Comparison of ENCODE assay signal across 1 cellular context in the genomic region with DNA sequence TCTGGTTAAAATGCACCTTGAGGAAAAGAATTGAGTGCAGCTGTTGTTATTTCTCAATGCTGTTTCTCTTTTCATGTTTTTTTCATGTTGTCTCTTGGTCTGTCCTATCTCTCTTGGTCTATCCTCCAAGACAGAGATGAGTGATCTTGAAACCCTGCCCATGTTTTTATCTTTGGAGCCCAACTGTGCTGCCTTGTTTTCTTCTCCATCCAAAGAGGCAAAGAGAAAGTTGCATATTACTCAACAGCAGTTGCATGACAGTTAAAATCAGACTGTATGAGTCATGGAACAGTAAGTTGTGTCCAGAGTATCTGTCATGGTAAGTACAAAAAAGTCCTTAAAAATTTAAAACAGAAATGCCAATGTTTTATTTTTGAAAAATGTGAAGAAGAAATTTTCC.
A peak's percentile ranks its signal among the peaks of the same experiment; 100 is the strongest.
TF ChIP-seq lines count a peak whose summit lies in the region.

No MANE protein-coding gene starts in this region.

TF ChIP-seq in A549, 52 proteins besides CTCF, POLR2A, EP300 and RAD21 (continued from another document):
- TF ChIP-seq, protein P1, sequence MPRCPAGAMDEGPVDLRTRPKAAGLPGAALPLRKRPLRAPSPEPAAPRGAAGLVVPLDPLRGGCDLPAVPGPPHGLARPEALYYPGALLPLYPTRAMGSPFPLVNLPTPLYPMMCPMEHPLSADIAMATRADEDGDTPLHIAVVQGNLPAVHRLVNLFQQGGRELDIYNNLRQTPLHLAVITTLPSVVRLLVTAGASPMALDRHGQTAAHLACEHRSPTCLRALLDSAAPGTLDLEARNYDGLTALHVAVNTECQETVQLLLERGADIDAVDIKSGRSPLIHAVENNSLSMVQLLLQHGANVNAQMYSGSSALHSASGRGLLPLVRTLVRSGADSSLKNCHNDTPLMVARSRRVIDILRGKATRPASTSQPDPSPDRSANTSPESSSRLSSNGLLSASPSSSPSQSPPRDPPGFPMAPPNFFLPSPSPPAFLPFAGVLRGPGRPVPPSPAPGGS (IDR thresholded peaks at IDR 0.05), result no peak
- TF ChIP-seq FOSB (CRISPR knock-in tag; IDR thresholded peaks at IDR 0.05) (no peak), CHD2 (IDR thresholded peaks at IDR 0.05; ENCODE audit: low read length, partially characterized antibody) (no peak), RFX5 (IDR thresholded peaks at IDR 0.05) (no peak), MAFK (IDR thresholded peaks at IDR 0.05; ENCODE audit: partially characterized antibody) (no peak), CEBPB (IDR thresholded peaks at IDR 0.05) (peak in 1 of 2 experiments; percentile 33; a peak in 1 of 4 replicates)
- TF ChIP-seq, protein P2, sequence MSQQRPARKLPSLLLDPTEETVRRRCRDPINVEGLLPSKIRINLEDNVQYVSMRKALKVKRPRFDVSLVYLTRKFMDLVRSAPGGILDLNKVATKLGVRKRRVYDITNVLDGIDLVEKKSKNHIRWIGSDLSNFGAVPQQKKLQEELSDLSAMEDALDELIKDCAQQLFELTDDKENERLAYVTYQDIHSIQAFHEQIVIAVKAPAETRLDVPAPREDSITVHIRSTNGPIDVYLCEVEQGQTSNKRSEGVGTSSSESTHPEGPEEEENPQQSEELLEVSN (IDR thresholded peaks at IDR 0.05; ENCODE audit: borderline replicate concordance, low read depth), result no peak
